Comparison of ENCODE assay signal across 24 cellular contexts in the genomic region with DNA sequence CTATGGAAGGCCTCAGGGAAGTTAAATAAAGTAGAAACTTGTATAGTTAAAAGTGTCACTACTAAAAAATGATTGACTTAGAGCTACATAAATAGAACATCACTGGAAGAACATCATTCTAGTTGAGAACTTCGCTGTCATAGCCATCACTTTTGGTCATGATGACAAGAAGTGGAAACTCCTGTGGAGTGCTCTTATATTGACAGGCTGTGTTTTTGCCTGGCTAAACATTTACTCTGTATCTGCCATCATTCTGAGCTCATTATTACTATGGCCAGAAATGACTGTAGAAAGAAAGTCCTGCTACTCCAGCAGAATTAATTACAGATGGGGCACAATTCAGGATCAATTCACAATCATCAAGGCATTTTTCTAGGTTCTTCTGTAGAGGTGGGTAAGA.
DNase-seq lines count a peak whose midpoint lies in the region; ATAC-seq, FAIRE-seq and TF ChIP-seq lines count a peak whose summit lies in the region.
"Had no signal": no experiment of that assay in that cellular context is flagged by ENCODE, and none has a peak within 500 bp of the region (broad histone marks: within the 10 kb centered on the region; RNA-seq: fewer than 3 reads in every experiment).

No MANE protein-coding gene starts in this region.

- no peak for TF ChIP-seq CTCF in pancreas (IDR thresholded peaks at IDR 0.05)

- no peak for DNase-seq in activated CD4-positive, alpha-beta T cell treated with anti-CD3 and anti-CD28 coated beads for 48 hours
- DNase-seq in pancreas: no peak
- no peak for DNase-seq in NCI-H1694 treated with DMSO at 0.1 percent for 48 hours (lab: John Stamatoyannopoulos, UW)
- DNase-seq: activated CD8-positive, alpha-beta memory T cell treated with anti-CD3 and anti-CD28 coated beads, Interleukin-2, amount 50 U/mL, for 4 hours; activated naive CD4-positive, alpha-beta T cell; anterior cingulate cortex; CD8-positive, alpha-beta memory T cell; cerebellar nuclear complex; endodermal cell; GOT3; heart left ventricle; islet precursor cell; naive thymus-derived CD8-positive, alpha-beta T cell; NCI-H1105 treated with DMSO at 0.1 percent for 48 hours; NCI-H774; PC-3; stimulated activated CD4-positive, alpha-beta T cell treated with anti-CD3 and anti-CD28 coated beads, Interleukin-4, amount 100 ng/mL, for 1 hour; uterus had no signal

- WGBS in pancreas, 2 donors: 79 to 82% methylated on average over 1 of the region's 1 CpG

- H3K27me3 ChIP-seq in pancreas: no peaks in the 10 kb centered on the region
- H3K27me3 ChIP-seq: heart left ventricle, uterus had no signal

- H3K9me3 ChIP-seq in pancreas: no peaks in the 10 kb centered on the region
- H3K9me3 ChIP-seq: uterus had no signal

- ATAC-seq in GM18873 (IDR thresholded peaks at IDR 0.05; ENCODE audit: low FRiP score, unreplicated experiment): peak; percentile 94
- ATAC-seq in GM21423 (IDR thresholded peaks at IDR 0.05; ENCODE audit: unreplicated experiment): peak; percentile 78
- peak; percentile 83 for ATAC-seq in HG02943 (IDR thresholded peaks at IDR 0.05; ENCODE audit: low read depth, unreplicated experiment)
- peak; percentile 75 for ATAC-seq in HG03558 (IDR thresholded peaks at IDR 0.05; ENCODE audit: extremely low read depth, unreplicated experiment)
- no peak for ATAC-seq in GM18868 (IDR thresholded peaks at IDR 0.05; ENCODE audit: unreplicated experiment)
- ATAC-seq in pancreas: no peak
- ATAC-seq: activated CD4-positive, CD25-positive, alpha-beta regulatory T cell treated with anti-CD3 and anti-CD28 coated beads, Interleukin-2, amount 50 U/mL, for 24 hours; heart left ventricle; naive thymus-derived CD8-positive, alpha-beta T cell; PC-3 had no signal

- FAIRE-seq in pancreas (lab: Jason Lieb, UNC): no peak

- no peaks in the 10 kb centered on the region for H3K36me3 ChIP-seq in pancreas
- H3K36me3 ChIP-seq: heart left ventricle, uterus had no signal

- no peak overlapping the region for H3K27ac ChIP-seq in pancreas
- H3K27ac ChIP-seq: heart left ventricle, uterus had no signal

- intact Hi-C loops in pancreas (cut with DNase I): no loop called here

- no peaks in the 10 kb centered on the region for H3K4me1 ChIP-seq in pancreas
- H3K4me1 ChIP-seq: heart left ventricle, uterus had no signal

- no peak overlapping the region for H3K4me3 ChIP-seq in pancreas
- H3K4me3 ChIP-seq: heart left ventricle, uterus had no signal

Comparison
In these comparisons a context has a peak if more than half of its experiments do, and no peak if none do; other contexts are left out.
1. ATAC-seq: peak in GM18873 (single experiment), GM21423 (single experiment), HG02943 (single experiment) and HG03558 (single experiment); none in GM18868 (single experiment) and pancreas (0 of 4).